ENCODE assay signal across 10 cellular contexts in the genomic region with DNA sequence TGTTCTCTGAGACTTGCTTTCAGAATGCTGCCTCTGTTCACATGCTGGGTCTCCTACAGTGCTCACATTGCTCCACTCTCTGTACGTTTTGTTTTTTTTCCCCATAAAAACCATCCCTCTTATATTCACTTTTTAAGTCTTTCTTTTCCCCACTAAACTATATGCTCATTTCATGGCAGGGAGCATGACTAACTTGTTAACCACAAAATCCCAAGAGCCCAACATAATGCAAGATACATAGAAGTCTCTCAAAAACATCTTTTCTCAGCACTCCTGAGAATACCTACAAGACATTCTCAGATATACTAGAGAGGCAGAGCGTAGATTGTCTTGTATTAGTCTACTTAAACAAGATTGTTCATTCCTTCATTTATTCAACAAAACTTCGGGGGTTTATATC.
DNase-seq lines count a peak whose midpoint lies in the region; ATAC-seq and TF ChIP-seq lines count a peak whose summit lies in the region.
"Had no signal": no experiment of that assay in that cellular context is flagged by ENCODE, and none has a peak within 500 bp of the region (broad histone marks: within the 10 kb centered on the region; RNA-seq: fewer than 3 reads in every experiment).

No MANE protein-coding gene starts in this region.

- H3K4me3 ChIP-seq in AG10803 (ENCODE audit: low read length), result no peak overlapping the region
- H3K4me3 ChIP-seq: body of pancreas had no signal

- DNase-seq in AG10803 (ENCODE audit: low read depth) (peak; percentile 27), chondrocyte (ENCODE audit: low spot score) (no peak), EL (no peak), RPMI8226 (no peak)
- DNase-seq in activated CD4-positive, alpha-beta T cell treated with anti-CD3 and anti-CD28 coated beads for 1 hour, result no peak
- DNase-seq: body of pancreas, NCI-H2081 had no signal

- no peak overlapping the region for H3K4me3 Mint-ChIP-seq in chondrocyte (ENCODE audit: unreplicated experiment)

- peak overlapping the region; percentile 71 for H3K27ac Mint-ChIP-seq in chondrocyte (ENCODE audit: unreplicated experiment)

- H3K36me3 Mint-ChIP-seq in chondrocyte (ENCODE audit: low read depth), result no peaks in the 10 kb centered on the region

- H3K4me1 Mint-ChIP-seq in chondrocyte (ENCODE audit: low read depth), result peaks cover 61% of the 10 kb centered on the region

- ATAC-seq in GM19452 (IDR thresholded peaks at IDR 0.05; ENCODE audit: unreplicated experiment) (peak; percentile 16), HG03354 (IDR thresholded peaks at IDR 0.05; ENCODE audit: poor library complexity, severe bottlenecking, unreplicated experiment) (peak; percentile 14), GM19395 (IDR thresholded peaks at IDR 0.05; ENCODE audit: unreplicated experiment) (no peak)

- TF ChIP-seq CTCF in AG10803 (conservative IDR thresholded peaks at IDR 0.05; ENCODE audit: low read length), result no peak
- TF ChIP-seq CTCF in chondrocyte (IDR thresholded peaks at IDR 0.05), result no peak

- no peaks in the 10 kb centered on the region for H3K9me3 Mint-ChIP-seq in chondrocyte (ENCODE audit: low read depth)

- no peaks in the 10 kb centered on the region for H3K27me3 Mint-ChIP-seq in chondrocyte (ENCODE audit: low read depth)
